In genomic region chr4:34328939-34329338, GRCh38 we compare ENCODE assay signal across 3 cellular contexts.
A peak's percentile ranks its signal among the peaks of the same experiment; 100 is the strongest.
TF ChIP-seq lines count a peak whose summit lies in the region.

No MANE protein-coding gene starts in this region.

TF ChIP-seq in HepG2, 621 proteins besides CTCF, POLR2A, EP300 and RAD21:
- TF ChIP-seq ZNF263 (CRISPR knock-in tag; IDR thresholded peaks at IDR 0.05) = no peak
- TF ChIP-seq MAFK (conservative IDR thresholded peaks at IDR 0.05 in 1 of 2, IDR thresholded peaks at IDR 0.05 in 1 of 2; ENCODE audit: low read length in 2 of 2) = peak; percentile 58 to 77; a peak in 3 of 4 replicates
- peak; percentile 54; the same call in 1 of the 2 replicates for TF ChIP-seq MAFF (IDR thresholded peaks at IDR 0.05; ENCODE audit: low read depth, low read length)
TF ChIP-seq in HepG2: peak in this region for 2.

TF ChIP-seq in IMR-90, 13 proteins besides CTCF, POLR2A, EP300 and RAD21:
- peak; percentile 58 for TF ChIP-seq MAFK (IDR thresholded peaks at IDR 0.05; ENCODE audit: low read depth, low read length)
- no peak for TF ChIP-seq NFE2L2 (IDR thresholded peaks at IDR 0.05; ENCODE audit: low read depth, low read length)
- TF ChIP-seq RFX5 (IDR thresholded peaks at IDR 0.05; ENCODE audit: low read depth, low read length) = no peak
- no peak for TF ChIP-seq MAZ (IDR thresholded peaks at IDR 0.05; ENCODE audit: borderline replicate concordance, low read depth, low read length)
- no peak for TF ChIP-seq SMC3 (IDR thresholded peaks at IDR 0.05; ENCODE audit: low read depth, low read length)
- TF ChIP-seq BHLHE40 (IDR thresholded peaks at IDR 0.05; ENCODE audit: low read depth, low read length) = no peak
- no peak for TF ChIP-seq RCOR1 (IDR thresholded peaks at IDR 0.05; ENCODE audit: insufficient replicate concordance, low read length)

TF ChIP-seq in H1, 55 proteins besides CTCF, POLR2A, EP300 and RAD21:
- TF ChIP-seq, protein P1, sequence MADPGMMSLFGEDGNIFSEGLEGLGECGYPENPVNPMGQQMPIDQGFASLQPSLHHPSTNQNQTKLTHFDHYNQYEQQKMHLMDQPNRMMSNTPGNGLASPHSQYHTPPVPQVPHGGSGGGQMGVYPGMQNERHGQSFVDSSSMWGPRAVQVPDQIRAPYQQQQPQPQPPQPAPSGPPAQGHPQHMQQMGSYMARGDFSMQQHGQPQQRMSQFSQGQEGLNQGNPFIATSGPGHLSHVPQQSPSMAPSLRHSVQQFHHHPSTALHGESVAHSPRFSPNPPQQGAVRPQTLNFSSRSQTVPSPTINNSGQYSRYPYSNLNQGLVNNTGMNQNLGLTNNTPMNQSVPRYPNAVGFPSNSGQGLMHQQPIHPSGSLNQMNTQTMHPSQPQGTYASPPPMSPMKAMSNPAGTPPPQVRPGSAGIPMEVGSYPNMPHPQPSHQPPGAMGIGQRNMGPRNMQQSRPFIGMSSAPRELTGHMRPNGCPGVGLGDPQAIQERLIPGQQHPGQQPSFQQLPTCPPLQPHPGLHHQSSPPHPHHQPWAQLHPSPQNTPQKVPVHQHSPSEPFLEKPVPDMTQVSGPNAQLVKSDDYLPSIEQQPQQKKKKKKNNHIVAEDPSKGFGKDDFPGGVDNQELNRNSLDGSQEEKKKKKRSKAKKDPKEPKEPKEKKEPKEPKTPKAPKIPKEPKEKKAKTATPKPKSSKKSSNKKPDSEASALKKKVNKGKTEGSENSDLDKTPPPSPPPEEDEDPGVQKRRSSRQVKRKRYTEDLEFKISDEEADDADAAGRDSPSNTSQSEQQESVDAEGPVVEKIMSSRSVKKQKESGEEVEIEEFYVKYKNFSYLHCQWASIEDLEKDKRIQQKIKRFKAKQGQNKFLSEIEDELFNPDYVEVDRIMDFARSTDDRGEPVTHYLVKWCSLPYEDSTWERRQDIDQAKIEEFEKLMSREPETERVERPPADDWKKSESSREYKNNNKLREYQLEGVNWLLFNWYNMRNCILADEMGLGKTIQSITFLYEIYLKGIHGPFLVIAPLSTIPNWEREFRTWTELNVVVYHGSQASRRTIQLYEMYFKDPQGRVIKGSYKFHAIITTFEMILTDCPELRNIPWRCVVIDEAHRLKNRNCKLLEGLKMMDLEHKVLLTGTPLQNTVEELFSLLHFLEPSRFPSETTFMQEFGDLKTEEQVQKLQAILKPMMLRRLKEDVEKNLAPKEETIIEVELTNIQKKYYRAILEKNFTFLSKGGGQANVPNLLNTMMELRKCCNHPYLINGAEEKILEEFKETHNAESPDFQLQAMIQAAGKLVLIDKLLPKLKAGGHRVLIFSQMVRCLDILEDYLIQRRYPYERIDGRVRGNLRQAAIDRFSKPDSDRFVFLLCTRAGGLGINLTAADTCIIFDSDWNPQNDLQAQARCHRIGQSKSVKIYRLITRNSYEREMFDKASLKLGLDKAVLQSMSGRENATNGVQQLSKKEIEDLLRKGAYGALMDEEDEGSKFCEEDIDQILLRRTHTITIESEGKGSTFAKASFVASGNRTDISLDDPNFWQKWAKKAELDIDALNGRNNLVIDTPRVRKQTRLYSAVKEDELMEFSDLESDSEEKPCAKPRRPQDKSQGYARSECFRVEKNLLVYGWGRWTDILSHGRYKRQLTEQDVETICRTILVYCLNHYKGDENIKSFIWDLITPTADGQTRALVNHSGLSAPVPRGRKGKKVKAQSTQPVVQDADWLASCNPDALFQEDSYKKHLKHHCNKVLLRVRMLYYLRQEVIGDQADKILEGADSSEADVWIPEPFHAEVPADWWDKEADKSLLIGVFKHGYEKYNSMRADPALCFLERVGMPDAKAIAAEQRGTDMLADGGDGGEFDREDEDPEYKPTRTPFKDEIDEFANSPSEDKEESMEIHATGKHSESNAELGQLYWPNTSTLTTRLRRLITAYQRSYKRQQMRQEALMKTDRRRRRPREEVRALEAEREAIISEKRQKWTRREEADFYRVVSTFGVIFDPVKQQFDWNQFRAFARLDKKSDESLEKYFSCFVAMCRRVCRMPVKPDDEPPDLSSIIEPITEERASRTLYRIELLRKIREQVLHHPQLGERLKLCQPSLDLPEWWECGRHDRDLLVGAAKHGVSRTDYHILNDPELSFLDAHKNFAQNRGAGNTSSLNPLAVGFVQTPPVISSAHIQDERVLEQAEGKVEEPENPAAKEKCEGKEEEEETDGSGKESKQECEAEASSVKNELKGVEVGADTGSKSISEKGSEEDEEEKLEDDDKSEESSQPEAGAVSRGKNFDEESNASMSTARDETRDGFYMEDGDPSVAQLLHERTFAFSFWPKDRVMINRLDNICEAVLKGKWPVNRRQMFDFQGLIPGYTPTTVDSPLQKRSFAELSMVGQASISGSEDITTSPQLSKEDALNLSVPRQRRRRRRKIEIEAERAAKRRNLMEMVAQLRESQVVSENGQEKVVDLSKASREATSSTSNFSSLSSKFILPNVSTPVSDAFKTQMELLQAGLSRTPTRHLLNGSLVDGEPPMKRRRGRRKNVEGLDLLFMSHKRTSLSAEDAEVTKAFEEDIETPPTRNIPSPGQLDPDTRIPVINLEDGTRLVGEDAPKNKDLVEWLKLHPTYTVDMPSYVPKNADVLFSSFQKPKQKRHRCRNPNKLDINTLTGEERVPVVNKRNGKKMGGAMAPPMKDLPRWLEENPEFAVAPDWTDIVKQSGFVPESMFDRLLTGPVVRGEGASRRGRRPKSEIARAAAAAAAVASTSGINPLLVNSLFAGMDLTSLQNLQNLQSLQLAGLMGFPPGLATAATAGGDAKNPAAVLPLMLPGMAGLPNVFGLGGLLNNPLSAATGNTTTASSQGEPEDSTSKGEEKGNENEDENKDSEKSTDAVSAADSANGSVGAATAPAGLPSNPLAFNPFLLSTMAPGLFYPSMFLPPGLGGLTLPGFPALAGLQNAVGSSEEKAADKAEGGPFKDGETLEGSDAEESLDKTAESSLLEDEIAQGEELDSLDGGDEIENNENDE (IDR thresholded peaks at IDR 0.05; ENCODE audit: insufficient replicate concordance, low read length) = no peak
- TF ChIP-seq ASH2L (IDR thresholded peaks at IDR 0.05; ENCODE audit: low read length) (no peak), RBBP5 (IDR thresholded peaks at IDR 0.05; ENCODE audit: borderline replicate concordance, low read depth, low read length) (no peak), TCF12 (IDR thresholded peaks at IDR 0.05; ENCODE audit: low read depth, low read length) (no peak), MAFK (IDR thresholded peaks at IDR 0.05; ENCODE audit: low read depth, low read length) (peak; percentile 36; the same call in 1 of the 2 replicates), SRF (IDR thresholded peaks at IDR 0.05; ENCODE audit: low read depth, low read length) (no peak), SIRT6 (IDR thresholded peaks at IDR 0.05; ENCODE audit: low read length) (no peak)
